In the genomic region with DNA sequence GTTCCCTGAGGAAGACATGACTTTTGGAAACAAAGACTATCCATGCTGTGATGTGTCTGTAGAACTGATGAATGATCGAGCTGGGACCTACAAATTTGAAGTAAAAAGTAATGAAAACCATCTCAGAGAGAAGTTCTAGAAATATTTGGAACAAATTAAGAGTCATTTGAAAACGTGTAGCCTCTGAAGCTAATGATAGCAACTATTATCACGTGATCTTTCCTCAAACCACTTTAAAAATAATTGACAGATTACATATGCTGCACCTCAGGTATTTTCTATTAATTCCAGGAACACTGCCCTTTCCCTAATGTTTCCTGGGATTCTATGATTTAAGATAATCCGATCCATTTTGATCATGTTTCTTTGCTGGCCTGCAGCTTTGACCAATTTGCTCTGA, we compare ENCODE assay signal across 31 cellular contexts.
DNase-seq lines count a peak whose midpoint lies in the region; ATAC-seq, FAIRE-seq and TF ChIP-seq lines count a peak whose summit lies in the region.
"Had no signal": no experiment of that assay in that cellular context is flagged by ENCODE, and none has a peak within 500 bp of the region (broad histone marks: within the 10 kb centered on the region; RNA-seq: fewer than 3 reads in every experiment).

No MANE protein-coding gene starts in this region.

- no peaks in the 10 kb centered on the region for H3K79me2 ChIP-seq in HepG2 (ENCODE audit: insufficient read depth, low read length)
- H3K79me2 ChIP-seq in K562 (ENCODE audit: control insufficient read depth, insufficient read depth, low read length) = no peaks in the 10 kb centered on the region

- FAIRE-seq in HepG2 (lab: Jason Lieb, UNC) = no peak
- FAIRE-seq in K562 (lab: Jason Lieb, UNC) = no peak
- FAIRE-seq: A204.1, A549, D721Med had no signal

- H3K9ac ChIP-seq in HepG2 (ENCODE audit: insufficient read depth, low read depth, low read length) (no peak overlapping the region), K562 (ENCODE audit: insufficient read depth in 1 of 2, low read depth in 2 of 2, low read length in 2 of 2) (no peak overlapping the region)
- H3K9ac ChIP-seq: BLaER1; BLaER1 treated with 17β-estradiol and CSF1 and Interleukin-3, amounts not matched to agents 10 nM and 100 nM had no signal

- H4K20me1 ChIP-seq in HepG2 (ENCODE audit: insufficient read depth, low read length) (no peaks in the 10 kb centered on the region), K562 (replicated peaks; ENCODE audit: control insufficient read depth, insufficient read depth, low read length) (no peaks in the 10 kb centered on the region)
- H4K20me1 ChIP-seq: BLaER1; BLaER1 treated with 17β-estradiol and CSF1 and Interleukin-3, amounts not matched to agents 10 nM and 100 nM had no signal

- no peaks in the 10 kb centered on the region for H3K27me3 ChIP-seq in HepG2 (ENCODE audit: control insufficient read depth in 1 of 2, insufficient read depth in 2 of 2, low read length in 2 of 2)
- H3K27me3 ChIP-seq in right lobe of liver = no peaks in the 10 kb centered on the region
- no peaks in the 10 kb centered on the region for H3K27me3 ChIP-seq in K562 (ENCODE audit: control insufficient read depth in 2 of 2, insufficient read depth in 2 of 2, low read length in 2 of 2)
- H3K27me3 ChIP-seq: BE2C; BLaER1; BLaER1 treated with 17β-estradiol and CSF1 and Interleukin-3, amounts not matched to agents 10 nM and 100 nM had no signal

- H3K9me3 ChIP-seq in HepG2 (ENCODE audit: low read length) = peaks cover 60% of the 10 kb centered on the region
- H3K9me3 ChIP-seq in right lobe of liver = no peaks in the 10 kb centered on the region
- H3K9me3 ChIP-seq in K562 (replicated peaks; ENCODE audit: control insufficient read depth, insufficient read depth, low read depth, low read length) = no peaks in the 10 kb centered on the region; the same call in 1 of the 2 replicates
- H3K9me3 ChIP-seq: A549; BE2C; BLaER1; BLaER1 treated with 17β-estradiol and CSF1 and Interleukin-3, amounts not matched to agents 10 nM and 100 nM; Caco-2 had no signal

- H3K4me3 ChIP-seq in HepG2 (replicated peaks in 1 of 3; ENCODE audit: insufficient read depth in 1 of 3, low read depth in 2 of 3, low read length in 3 of 3) = no peak overlapping the region
- H3K4me3 ChIP-seq in right lobe of liver = no peak overlapping the region
- H3K4me3 ChIP-seq in K562 = no peak overlapping the region
- H3K4me3 ChIP-seq: A549; BLaER1; BLaER1 treated with 17β-estradiol and CSF1 and Interleukin-3, amounts not matched to agents 10 nM and 100 nM had no signal

- no TSS peak for BruUV-seq in HepG2 (replicated peaks; lab: Mats Ljungman, UMichigan)
- no TSS peak for BruUV-seq in K562 (replicated peaks; lab: Mats Ljungman, UMichigan)

- intact Hi-C loops in HepG2 (cut with micrococcal nuclease; ENCODE audit: unreplicated experiment) (no loop called here), right lobe of liver (cut with DNase I) (no loop called here), K562 (cut with micrococcal nuclease) (no loop called here)

- no peaks in the 10 kb centered on the region for H3K36me3 ChIP-seq in HepG2 (replicated peaks in 1 of 2; ENCODE audit: control insufficient read depth in 1 of 2, insufficient read depth in 2 of 2, low read length in 2 of 2)
- H3K36me3 ChIP-seq in right lobe of liver = no peaks in the 10 kb centered on the region
- H3K36me3 ChIP-seq in K562 (ENCODE audit: control insufficient read depth, insufficient read depth, low read length) = no peaks in the 10 kb centered on the region
- H3K36me3 ChIP-seq: BE2C; BLaER1; BLaER1 treated with 17β-estradiol and CSF1 and Interleukin-3, amounts not matched to agents 10 nM and 100 nM had no signal

- TF ChIP-seq RAD21 in HepG2 (CRISPR knock-in tag; IDR thresholded peaks at IDR 0.05) (no peak), K562 (CRISPR knock-in tag; conservative IDR thresholded peaks at IDR 0.05 in 1 of 2, IDR thresholded peaks at IDR 0.05 in 1 of 2) (no peak)

- H3K4me1 ChIP-seq in HepG2 (ENCODE audit: insufficient read depth, low read length) = no peaks in the 10 kb centered on the region
- H3K4me1 ChIP-seq in right lobe of liver = no peaks in the 10 kb centered on the region
- no peaks in the 10 kb centered on the region for H3K4me1 ChIP-seq in K562 (replicated peaks in 1 of 2; ENCODE audit: control insufficient read depth in 2 of 2, insufficient read depth in 2 of 2, low read length in 2 of 2)
- H3K4me1 ChIP-seq: A549; BE2C; BLaER1; BLaER1 treated with 17β-estradiol and CSF1 and Interleukin-3, amounts not matched to agents 10 nM and 100 nM; Caco-2 had no signal

- TF ChIP-seq EP300 in HepG2 (IDR thresholded peaks at IDR 0.05; ENCODE audit: low read depth in 2 of 2, low read length in 2 of 2) (no peak), HepG2 (CRISPR knock-in tag; IDR thresholded peaks at IDR 0.05; ENCODE audit: borderline replicate concordance) (no peak), K562 (IDR thresholded peaks at IDR 0.05; ENCODE audit: low read length) (no peak)

- H3K4me2 ChIP-seq in HepG2 (ENCODE audit: low read depth, low read length) = no peak overlapping the region
- H3K4me2 ChIP-seq in K562 (ENCODE audit: insufficient read depth, low read length) = no peak overlapping the region
- H3K4me2 ChIP-seq: A549; BLaER1; BLaER1 treated with 17β-estradiol and CSF1 and Interleukin-3, amounts not matched to agents 10 nM and 100 nM had no signal

- no peak overlapping the region for H2AFZ ChIP-seq in HepG2 (ENCODE audit: low read length)
- no peak overlapping the region for H2AFZ ChIP-seq in K562 (ENCODE audit: low read depth, low read length)

- in situ Hi-C loops in HepG2 (cut with HindIII; ENCODE audit: extremely low pct_ligation_motif_present, low pct_unique_long_range_greater_than_20kb) (no loop called here), K562 (cut with MboI) (no loop called here)

- DNase-seq in HepG2 (ENCODE audit: low spot score) (no peak), right lobe of liver (no peak), K562 (ENCODE audit: extremely low read depth in 1 of 4, low spot score in 3 of 4) (no peak), NCI-H1436 treated with DMSO at 0.1 percent for 48 hours (lab: John Stamatoyannopoulos, UW) (no peak)
- DNase-seq: 8988T; ACHN; AML-193; BE2C; C1 segment of cervical spinal cord; Caco-2; Calu3; CD4-positive, alpha-beta memory T cell; CD4-positive, alpha-beta T cell; CD4-positive, CD25-positive, alpha-beta regulatory T cell; CD8-positive, alpha-beta memory T cell; CD8-positive, alpha-beta T cell; COR-L47; DMS 273 treated with DMSO at 0.1 percent for 48 hours; DMS153; DMS53; DMS79; DMS79 treated with DMSO at 0.1 percent for 48 hours; DND-41; EL had no signal

- POLR2A ChIA-PET in HepG2 (lab: Yijun Ruan, JAX) = no interaction called here
- POLR2A ChIA-PET in K562 (lab: Yijun Ruan, JAX) = no interaction called here

- ATAC-seq in HepG2 = no peak
- ATAC-seq in right lobe of liver = no peak
- ATAC-seq in K562 = no peak
- ATAC-seq: A549; CD8-positive, alpha-beta T cell had no signal

- no peak for TF ChIP-seq CTCF in HepG2 (CRISPR knock-in tag; IDR thresholded peaks at IDR 0.05)
- no peak for TF ChIP-seq CTCF in right lobe of liver (IDR thresholded peaks at IDR 0.05)
- no peak for TF ChIP-seq CTCF in K562 (IDR thresholded peaks at IDR 0.05 in 2 of 3, conservative IDR thresholded peaks at IDR 0.05 in 1 of 3; ENCODE audit: insufficient read depth in 2 of 3, low read depth in 1 of 3, low read length in 3 of 3)

- no peaks in the 10 kb centered on the region for H3K9me1 ChIP-seq in K562 (ENCODE audit: control insufficient read depth, insufficient read depth, low read length)

- CTCF ChIA-PET in HepG2 (lab: Yijun Ruan, JAX; ENCODE audit: low intra/inter-chr PET ratio, low total read pairs) (no interaction called here), K562 (lab: Yijun Ruan, JAX; ENCODE audit: low intra/inter-chr PET ratio) (interaction anchor here (0.6 kb wide), 1 partner anchor 1716 kb away, joined by 3 read pairs; no protein-coding TSS in a partner anchor)

- WGBS in HepG2 (ENCODE audit: low lambda C conversion rate) = 2% methylated on average over 4 of the region's 4 CpGs
- 20% methylated on average over 4 of the region's 4 CpGs for WGBS in right lobe of liver (ENCODE audit: insufficient coverage, low coverage, low lambda C conversion rate, missing lambda C conversion rate)
- WGBS in K562 (ENCODE audit: insufficient coverage, low coverage, missing lambda C conversion rate) = 0% methylated on average over 4 of the region's 4 CpGs

- TF ChIP-seq POLR2A in HepG2 (IDR thresholded peaks at IDR 0.05; ENCODE audit: insufficient read depth in 1 of 2, low read depth in 2 of 2, low read length in 2 of 2) (no peak), right lobe of liver (IDR thresholded peaks at IDR 0.05) (no peak), K562 (conservative IDR thresholded peaks at IDR 0.05) (no peak)

- H3K27ac ChIP-seq in HepG2 (ENCODE audit: extremely low read length, insufficient read depth, low read length) (no peak overlapping the region), right lobe of liver (no peak overlapping the region), K562 (ENCODE audit: extremely low read depth, low read depth, low read length) (no peak overlapping the region)
- H3K27ac ChIP-seq: 22Rv1; A549; BLaER1; BLaER1 treated with 17β-estradiol and CSF1 and Interleukin-3, amounts not matched to agents 10 nM and 100 nM; C4-2B had no signal

TF ChIP-seq in HepG2, 621 proteins besides CTCF, POLR2A, EP300 and RAD21:
- TF ChIP-seq ZFP62 (CRISPR knock-in tag; IDR thresholded peaks at IDR 0.05) (no peak), RAD51 (IDR thresholded peaks at IDR 0.05; ENCODE audit: borderline replicate concordance) (peak; percentile 74; the same call in 1 of the 2 replicates)

TF ChIP-seq in K562, 482 proteins besides CTCF, POLR2A, EP300 and RAD21:
- TF ChIP-seq PTBP1 (IDR thresholded peaks at IDR 0.05; ENCODE audit: low read depth, low read length) = no peak
- TF ChIP-seq, protein P1, sequence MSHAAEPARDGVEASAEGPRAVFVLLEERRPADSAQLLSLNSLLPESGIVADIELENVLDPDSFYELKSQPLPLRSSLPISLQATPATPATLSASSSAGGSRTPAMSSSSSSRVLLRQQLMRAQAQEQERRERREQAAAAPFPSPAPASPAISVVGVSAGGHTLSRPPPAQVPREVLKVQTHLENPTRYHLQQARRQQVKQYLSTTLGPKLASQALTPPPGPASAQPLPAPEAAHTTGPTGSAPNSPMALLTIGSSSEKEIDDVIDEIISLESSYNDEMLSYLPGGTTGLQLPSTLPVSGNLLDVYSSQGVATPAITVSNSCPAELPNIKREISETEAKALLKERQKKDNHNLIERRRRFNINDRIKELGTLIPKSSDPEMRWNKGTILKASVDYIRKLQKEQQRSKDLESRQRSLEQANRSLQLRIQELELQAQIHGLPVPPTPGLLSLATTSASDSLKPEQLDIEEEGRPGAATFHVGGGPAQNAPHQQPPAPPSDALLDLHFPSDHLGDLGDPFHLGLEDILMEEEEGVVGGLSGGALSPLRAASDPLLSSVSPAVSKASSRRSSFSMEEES (CRISPR knock-in tag; IDR thresholded peaks at IDR 0.05) = peak; percentile 87
